7 cellular contexts compared by ENCODE assay signal in genomic region chr16:13809765-13810164, GRCh38.
"Had no signal": no experiment of that assay in that cellular context is flagged by ENCODE, and none has a peak within 500 bp of the region (broad histone marks: within the 10 kb centered on the region; RNA-seq: fewer than 3 reads in every experiment).

No MANE protein-coding gene starts in this region.

- DNase-seq: GDM1, GF-D8 had no signal

- FAIRE-seq: G401.6, GM12891, GM12892, GM18507, GM19239 had no signal
